8 cellular contexts compared by ENCODE assay signal in genomic region chr11:65506316-65506769, GRCh38. TPM values are rescaled to one million over a fixed set of nuclear protein-coding genes. Genes with fewer than 3 reads are reported as not detected.
DNase-seq lines count a peak whose midpoint lies in the region; ATAC-seq and TF ChIP-seq lines count a peak whose summit lies in the region.

No MANE protein-coding gene starts in this region.

- CTCF ChIA-PET in WTC11 (lab: Charles Lee), result interaction anchor here (1.1 to 8.3 kb wide), 10 partner anchors 18 to 176 kb away, joined by 3 to 84 read pairs (median 8); partner anchors contain the start of genes DPF2 and ZNRD2

- H3K36me3 ChIP-seq in liver (ENCODE audit: control insufficient read depth in 4 of 4, insufficient read depth in 3 of 4, low read depth in 1 of 4, low read length in 3 of 4), result peaks cover 8 to 47% (median 25%) of the 10 kb centered on the region in 4 donors

- peak overlapping the region; percentile 48 to 100 for H3K9ac ChIP-seq in liver (ENCODE audit: low read depth in 1 of 2, low read length in 2 of 2)

- in situ Hi-C loops in GM13977 (cut with MboI; ENCODE audit: low pct_unique_long_range_greater_than_20kb, low sequenced_read_pairs, unreplicated experiment), result no loop called here

- no peaks in the 10 kb centered on the region for H3K27me3 Mint-ChIP-seq in WTC11 (ENCODE audit: low read depth)

- no peak overlapping the region for H3K4me3 ChIP-seq in liver (ENCODE audit: low read depth in 1 of 3, low read length in 3 of 3)

- no peak overlapping the region; the same call in 1 of the 2 replicates for H3K4me3 Mint-ChIP-seq in WTC11

- H3K9me3 Mint-ChIP-seq in WTC11, result no peaks in the 10 kb centered on the region

- peaks cover 55% of the 10 kb centered on the region for H3K4me1 Mint-ChIP-seq in WTC11

- H3K9me3 ChIP-seq in liver (ENCODE audit: control insufficient read depth in 4 of 4, low read length in 3 of 4), result no peaks in the 10 kb centered on the region

- TF ChIP-seq RAD21 in liver (IDR thresholded peaks at IDR 0.05), result no peak

- POLR2A ChIA-PET in WTC11 (lab: Charles Lee), result interaction anchor here (0.9 to 7.8 kb wide), 10 partner anchors 8 to 137 kb away, joined by 3 to 194 read pairs (median 8); partner anchors contain the start of genes MALAT1 and NEAT1

- no peaks in the 10 kb centered on the region; the same call in 1 of the 2 replicates for H3K36me3 Mint-ChIP-seq in WTC11

- no peaks in the 10 kb centered on the region for H3K27me3 ChIP-seq in liver (ENCODE audit: control insufficient read depth in 4 of 4, insufficient read depth in 4 of 4, low read length in 3 of 4)

- peaks cover 0 to 41% (median 21%) of the 10 kb centered on the region in 4 donors for H3K4me1 ChIP-seq in liver (ENCODE audit: control insufficient read depth in 4 of 4, insufficient read depth in 4 of 4, low read length in 3 of 4)

- no peak for ATAC-seq in WTC11
- ATAC-seq in GM19328 (IDR thresholded peaks at IDR 0.05; ENCODE audit: unreplicated experiment), result no peak
- ATAC-seq in GM19395 (IDR thresholded peaks at IDR 0.05; ENCODE audit: unreplicated experiment), result no peak

- peak overlapping the region; percentile 94 to 100 for H3K27ac ChIP-seq in liver (ENCODE audit: low read depth in 1 of 2, low read length in 2 of 2)

- 68% methylated on average over 4 of the region's 4 CpGs for WGBS in liver

- DNase-seq in stimulated activated CD8-positive, alpha-beta memory T cell treated with anti-CD3 and anti-CD28 coated beads, Interleukin-12 subunit alpha, Interleukin-12 subunit beta, amount 100 ng/mL, for 1 hour (ENCODE audit: low read depth), result peak; percentile 38
- DNase-seq in stimulated activated CD8-positive, alpha-beta memory T cell treated with anti-CD3 and anti-CD28 coated beads, Interleukin-4, amount 100 ng/mL, for 48 hours, result no peak
- DNase-seq in WTC11 (ENCODE audit: low spot score), result no peak
- DNase-seq in DMS53 (lab: John Stamatoyannopoulos, UW), result no peak
- DNase-seq in GM13977 (ENCODE audit: low spot score), result no peak

- TF ChIP-seq CTCF in WTC11 (IDR thresholded peaks at IDR 0.05) (no peak), liver (IDR thresholded peaks at IDR 0.05; ENCODE audit: low read depth, low read length, missing input control) (no peak), GM13977 (IDR thresholded peaks at IDR 0.05; ENCODE audit: extremely low read depth, insufficient read depth, missing control alignments) (no peak)

- H3K27ac Mint-ChIP-seq in WTC11, result peak overlapping the region; percentile 92

TF ChIP-seq in WTC11, 78 proteins besides CTCF, POLR2A, EP300 and RAD21:
- TF ChIP-seq ZMAT4 (CRISPR knock-in tag; IDR thresholded peaks at IDR 0.05) (peak; percentile 62; the same call in 1 of the 2 replicates), ESRRA (CRISPR knock-in tag; IDR thresholded peaks at IDR 0.05; ENCODE audit: borderline replicate concordance) (no peak)

TF ChIP-seq in liver, 16 proteins besides CTCF, POLR2A, EP300 and RAD21:
- TF ChIP-seq FOXA2 (IDR thresholded peaks at IDR 0.05), result no peak
- no peak for TF ChIP-seq GABPA (IDR thresholded peaks at IDR 0.05 in 1 of 2, conservative IDR thresholded peaks at IDR 0.05 in 1 of 2)
- no peak for TF ChIP-seq NR2F2 (IDR thresholded peaks at IDR 0.05)
- no peak for TF ChIP-seq HNF4A (conservative IDR thresholded peaks at IDR 0.05)
- TF ChIP-seq ZBTB33 (IDR thresholded peaks at IDR 0.05), result no peak
- TF ChIP-seq HNF4G (IDR thresholded peaks at IDR 0.05), result no peak
- no peak for TF ChIP-seq FOXA1 (IDR thresholded peaks at IDR 0.05)
- no peak for TF ChIP-seq MAX (IDR thresholded peaks at IDR 0.05)
- TF ChIP-seq EGR1 (IDR thresholded peaks at IDR 0.05; ENCODE audit: low read depth in 2 of 2), result no peak
- no peak for TF ChIP-seq JUND (IDR thresholded peaks at IDR 0.05)
- TF ChIP-seq ATF3 (IDR thresholded peaks at IDR 0.05), result no peak

RNA-seq across cellular contexts. Expression of gene MALAT1, which starts 7.5 kb away (rescaled TPM):
- 1,830 to 2,350 TPM (median 2,261 TPM) in 3 replicates for total RNA-seq in WTC11 (2021)
- total RNA-seq in liver, result 1,000 to 10,000 TPM; 3,688 to 8,306 TPM
- 1,000 to 10,000 TPM in 1 of 2 donors, 10 to 100 TPM in 1; 11.9 to 3,868 TPM for polyA plus RNA-seq in liver

RNA-seq across cellular contexts. Expression of gene SCYL1, which starts 18.5 kb away (rescaled TPM):
- 69.6 to 76.8 TPM (median 73.0 TPM) in 3 replicates for total RNA-seq in WTC11 (2021)
- 10 to 100 TPM; 33.7 to 59.5 TPM for total RNA-seq in liver
- 10 to 100 TPM; 45.6 to 62.0 TPM for polyA plus RNA-seq in liver

RNA-seq across cellular contexts. Expression of gene LTBP3, which starts 51.8 kb away (rescaled TPM):
- total RNA-seq in WTC11 (2021) (15.9 to 23.6 TPM (median 20.7 TPM) in 3 replicates), liver (10 to 100 TPM; 16.0 to 17.9 TPM)
- 10 to 100 TPM in 1 of 2 donors, 1 to 10 TPM in 1; 8.8 to 46.2 TPM for polyA plus RNA-seq in liver
